Comparison of ENCODE assay signal across 12 cellular contexts in the genomic region with DNA sequence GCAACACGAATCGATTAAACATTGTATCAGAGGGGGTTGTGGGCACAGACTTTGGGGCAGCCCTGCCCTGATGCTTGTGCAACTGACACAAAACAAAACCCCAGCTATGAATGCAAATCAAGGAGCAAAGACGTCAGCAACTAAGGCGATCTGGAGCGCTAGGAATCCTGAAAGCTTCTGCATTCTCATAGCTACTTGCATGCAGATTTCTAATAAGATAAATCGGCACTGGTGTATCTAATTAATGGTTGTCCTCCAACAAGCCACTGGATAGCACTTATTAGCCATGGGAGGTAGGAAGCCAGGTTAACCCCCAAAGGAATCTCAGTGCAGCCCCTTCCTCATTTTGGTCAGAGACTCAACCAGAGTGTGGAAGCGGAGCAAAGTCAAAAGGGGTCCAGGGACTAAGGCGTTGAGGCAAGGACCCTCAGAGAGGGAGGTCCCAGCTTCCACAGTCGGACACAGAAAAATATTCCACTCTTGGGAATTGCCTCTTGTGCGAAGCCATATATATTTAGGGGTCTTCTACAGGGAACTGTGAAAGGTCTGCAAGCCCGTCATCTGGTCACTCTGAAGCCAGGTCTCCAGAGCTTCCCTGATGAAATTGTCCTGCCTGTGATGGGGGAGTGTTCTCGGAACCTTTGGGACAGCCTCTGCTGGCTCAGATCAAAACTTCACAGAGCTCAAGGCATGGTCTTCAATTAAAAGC.
DNase-seq lines count a peak whose midpoint lies in the region; ATAC-seq and TF ChIP-seq lines count a peak whose summit lies in the region.
"Had no signal": no experiment of that assay in that cellular context is flagged by ENCODE, and none has a peak within 500 bp of the region (broad histone marks: within the 10 kb centered on the region; RNA-seq: fewer than 3 reads in every experiment).

No MANE protein-coding gene starts in this region.

- H3K27me3 ChIP-seq in ectodermal cell (ENCODE audit: control insufficient read depth, insufficient read depth, low read length, poor library complexity, severe bottlenecking), result peaks cover 64% of the 10 kb centered on the region

- no peak overlapping the region for H3K27ac Mint-ChIP-seq in stimulated activated naive CD8-positive, alpha-beta T cell treated with anti-CD3 and anti-CD28 coated beads, Interleukin-15, amount 100 ng/mL, for 72 hours
- peak overlapping the region; percentile 80 to 92 (median 89) for H3K27ac Mint-ChIP-seq in nephron
- no peak overlapping the region for H3K27ac Mint-ChIP-seq in activated CD4-positive, alpha-beta memory T cell treated with anti-CD3 and anti-CD28 coated beads, Interleukin-2, amount 10 ng/mL, durations not matched to agents 7 days and 5 days
- H3K27ac Mint-ChIP-seq: T-helper 2 cell treated with Interferon-gamma antibody and Interleukin-4, amounts not matched to agents 5 μg/mL and 100 μg/mL, for 36 hours had no signal

- CTCF ChIA-PET in activated CD4-positive, alpha-beta memory T cell treated with anti-CD3 and anti-CD28 coated beads, Interleukin-2, amount 10 ng/mL, durations not matched to agents 7 days and 5 days (lab: Charles Lee), result no interaction called here

- peak; percentile 42 for ATAC-seq in stimulated activated naive CD8-positive, alpha-beta T cell treated with anti-CD3 and anti-CD28 coated beads, Interleukin-15, amount 100 ng/mL, for 72 hours
- ATAC-seq in stimulated activated naive CD8-positive, alpha-beta T cell treated with anti-CD3 and anti-CD28 coated beads, Interleukin-15, Interleukin-2, amounts not matched to agents 100 U/mL and 50 U/mL, for 24 hours, result no peak
- ATAC-seq in GM18868 (IDR thresholded peaks at IDR 0.05; ENCODE audit: unreplicated experiment), result no peak

- H3K36me3 Mint-ChIP-seq in nephron (ENCODE audit: low read depth), result no peaks in the 10 kb centered on the region
- no peaks in the 10 kb centered on the region for H3K36me3 Mint-ChIP-seq in activated CD4-positive, alpha-beta memory T cell treated with anti-CD3 and anti-CD28 coated beads, Interleukin-2, amount 10 ng/mL, durations not matched to agents 7 days and 5 days (ENCODE audit: low read depth)

- peaks cover 85% of the 10 kb centered on the region for H3K27me3 Mint-ChIP-seq in stimulated activated naive CD8-positive, alpha-beta T cell treated with anti-CD3 and anti-CD28 coated beads, Interleukin-15, amount 100 ng/mL, for 72 hours
- peaks cover 64% of the 10 kb centered on the region for H3K27me3 Mint-ChIP-seq in nephron (ENCODE audit: low read depth)
- H3K27me3 Mint-ChIP-seq in activated CD4-positive, alpha-beta memory T cell treated with anti-CD3 and anti-CD28 coated beads, Interleukin-2, amount 10 ng/mL, durations not matched to agents 7 days and 5 days, result peaks cover 54% of the 10 kb centered on the region

- H3K27ac ChIP-seq in ectodermal cell (ENCODE audit: insufficient read depth, low read depth, low read length, poor library complexity, severe bottlenecking), result no peak overlapping the region

- peaks cover 18% of the 10 kb centered on the region for H3K4me1 Mint-ChIP-seq in stimulated activated naive CD8-positive, alpha-beta T cell treated with anti-CD3 and anti-CD28 coated beads, Interleukin-15, amount 100 ng/mL, for 72 hours
- H3K4me1 Mint-ChIP-seq in nephron, result peaks cover 64% of the 10 kb centered on the region
- H3K4me1 Mint-ChIP-seq in activated CD4-positive, alpha-beta memory T cell treated with anti-CD3 and anti-CD28 coated beads, Interleukin-2, amount 10 ng/mL, durations not matched to agents 7 days and 5 days, result no peaks in the 10 kb centered on the region

- no peak for DNase-seq in stimulated activated naive CD8-positive, alpha-beta T cell treated with anti-CD3 and anti-CD28 coated beads, Interleukin-15, amount 100 ng/mL, for 72 hours
- no peak for DNase-seq in stimulated activated naive CD8-positive, alpha-beta T cell treated with anti-CD3 and anti-CD28 coated beads, Interleukin-15, Interleukin-2, amounts not matched to agents 100 U/mL and 50 U/mL, for 24 hours
- DNase-seq in D341Med (ENCODE audit: low spot score) (no peak), HuH-7 (ENCODE audit: low spot score) (no peak)
- DNase-seq in activated CD4-positive, alpha-beta memory T cell treated with anti-CD3 and anti-CD28 coated beads, Interleukin-2, amount 10 ng/mL, durations not matched to agents 7 days and 5 days, result no peak
- DNase-seq: activated naive CD4-positive, alpha-beta T cell; NCI-H2029 treated with DMSO at 0.1 percent for 48 hours; stimulated activated CD4-positive, alpha-beta T cell treated with anti-CD3 and anti-CD28 coated beads, Interleukin-1b, Interleukin-23, amount 100 ng/mL, for 48 hours had no signal

- H3K4me1 ChIP-seq in ectodermal cell (ENCODE audit: control insufficient read depth, insufficient read depth, low read length), result peaks cover 14% of the 10 kb centered on the region

- H3K36me3 ChIP-seq in ectodermal cell (ENCODE audit: control insufficient read depth, insufficient read depth, low read length), result no peaks in the 10 kb centered on the region

- no peak overlapping the region for H3K4me3 Mint-ChIP-seq in stimulated activated naive CD8-positive, alpha-beta T cell treated with anti-CD3 and anti-CD28 coated beads, Interleukin-15, amount 100 ng/mL, for 72 hours
- H3K4me3 Mint-ChIP-seq in nephron, result peak overlapping the region; percentile 73 to 85 (median 82)
- no peak overlapping the region for H3K4me3 Mint-ChIP-seq in activated CD4-positive, alpha-beta memory T cell treated with anti-CD3 and anti-CD28 coated beads, Interleukin-2, amount 10 ng/mL, durations not matched to agents 7 days and 5 days
- H3K4me3 Mint-ChIP-seq: T-helper 2 cell treated with Interferon-gamma antibody and Interleukin-4, amounts not matched to agents 5 μg/mL and 100 μg/mL, for 36 hours had no signal

- POLR2A ChIA-PET in activated CD4-positive, alpha-beta memory T cell treated with anti-CD3 and anti-CD28 coated beads, Interleukin-2, amount 10 ng/mL, durations not matched to agents 7 days and 5 days (lab: Charles Lee), result no interaction called here

- H3K9me3 ChIP-seq in ectodermal cell (ENCODE audit: control insufficient read depth, low read length), result no peaks in the 10 kb centered on the region

- H3K9me3 Mint-ChIP-seq in stimulated activated naive CD8-positive, alpha-beta T cell treated with anti-CD3 and anti-CD28 coated beads, Interleukin-15, amount 100 ng/mL, for 72 hours, result peaks cover 0 to 3% of the 10 kb centered on the region in 2 donors
- no peaks in the 10 kb centered on the region for H3K9me3 Mint-ChIP-seq in nephron
- H3K9me3 Mint-ChIP-seq in activated CD4-positive, alpha-beta memory T cell treated with anti-CD3 and anti-CD28 coated beads, Interleukin-2, amount 10 ng/mL, durations not matched to agents 7 days and 5 days, result no peaks in the 10 kb centered on the region
- H3K9me3 Mint-ChIP-seq: T-helper 2 cell treated with Interferon-gamma antibody and Interleukin-4, amounts not matched to agents 5 μg/mL and 100 μg/mL, for 36 hours had no signal

- TF ChIP-seq CTCF in nephron (IDR thresholded peaks at IDR 0.05; ENCODE audit: unreplicated experiment in 3 of 3), result no peak

- H3K4me3 ChIP-seq in ectodermal cell (ENCODE audit: insufficient read depth, low read depth, low read length), result peak overlapping the region; percentile 11

- 20 to 21% methylated on average over 12 of the region's 12 CpGs for WGBS in ectodermal cell, 2 experiments

Comparison
In these comparisons a context has a peak if more than half of its experiments do, and no peak if none do; other contexts are left out.
1. H3K27ac Mint-ChIP-seq: peak in nephron (3 of 3); none in stimulated activated naive CD8-positive, alpha-beta T cell treated with anti-CD3 and anti-CD28 coated beads, Interleukin-15, amount 100 ng/mL, for 72 hours (0 of 2) and activated CD4-positive, alpha-beta memory T cell treated with anti-CD3 and anti-CD28 coated beads, Interleukin-2, amount 10 ng/mL, durations not matched to agents 7 days and 5 days (single experiment).
2. H3K4me3 Mint-ChIP-seq: peak in nephron (3 of 3); none in stimulated activated naive CD8-positive, alpha-beta T cell treated with anti-CD3 and anti-CD28 coated beads, Interleukin-15, amount 100 ng/mL, for 72 hours (0 of 2) and activated CD4-positive, alpha-beta memory T cell treated with anti-CD3 and anti-CD28 coated beads, Interleukin-2, amount 10 ng/mL, durations not matched to agents 7 days and 5 days (single experiment).